Comparison of ENCODE assay signal across 8 cellular contexts in genomic region chr1:152034324-152034653, GRCh38. TPM values are rescaled to one million over a fixed set of nuclear protein-coding genes. Genes with fewer than 3 reads are reported as not detected.
DNase-seq lines count a peak whose midpoint lies in the region; ATAC-seq and TF ChIP-seq lines count a peak whose summit lies in the region.

No MANE protein-coding gene starts in this region.

- H4K20me1 ChIP-seq in IMR-90 (ENCODE audit: insufficient read depth, low read length): peaks cover 27% of the 10 kb centered on the region

- H3K56ac ChIP-seq in IMR-90 (ENCODE audit: extremely low read depth, insufficient read depth, low read length): no peak overlapping the region

- DNase-seq in IMR-90 (no peak), COLO668 (lab: John Stamatoyannopoulos, UW; ENCODE audit: unreplicated experiment) (no peak), dedifferentiated amniotic fluid mesenchymal stem cell (ENCODE audit: extremely low spot score) (no peak), ACHN (no peak), RKO (ENCODE audit: low spot score) (no peak)

- no peak overlapping the region for H2BK20ac ChIP-seq in IMR-90 (ENCODE audit: low read depth, low read length)

- ATAC-seq in GM18907 (IDR thresholded peaks at IDR 0.05; ENCODE audit: unreplicated experiment): peak; percentile 15
- ATAC-seq in IMR-90 (ENCODE audit: low read depth): no peak

- H3K9me3 ChIP-seq in IMR-90 (ENCODE audit: control insufficient read depth, insufficient read depth, low read length) (no peaks in the 10 kb centered on the region), duodenal mucosa (ENCODE audit: control insufficient read depth in 1 of 2, low read length in 2 of 2) (no peaks in the 10 kb centered on the region)

- peaks cover 3% of the 10 kb centered on the region; the same call in 1 of the 2 replicates for H3K9me1 ChIP-seq in IMR-90 (ENCODE audit: insufficient read depth, low read length)

- H3K14ac ChIP-seq in IMR-90 (replicated peaks; ENCODE audit: low read depth, low read length): peak overlapping the region; percentile 1

- no peak overlapping the region; the same call in 1 of the 2 replicates for H3K4ac ChIP-seq in IMR-90 (ENCODE audit: low read depth, low read length)

- H2BK5ac ChIP-seq in IMR-90 (ENCODE audit: low read depth, low read length, poor library complexity, severe bottlenecking): peak overlapping the region; percentile 0

- H2AK5ac ChIP-seq in IMR-90 (ENCODE audit: low read depth, low read length): no peak overlapping the region

- no peak overlapping the region for H3K18ac ChIP-seq in IMR-90 (ENCODE audit: low read depth, low read length)

- no CpG with 5 or more reads among the region's 1 CpG for WGBS in IMR-90 (ENCODE audit: extremely low coverage in 2 of 2, insufficient read length in 1 of 2), 2 experiments

- no peak overlapping the region for H4K91ac ChIP-seq in IMR-90 (ENCODE audit: insufficient read depth, low read depth, low read length)

- no peak overlapping the region for H2BK120ac ChIP-seq in IMR-90 (ENCODE audit: low read depth, low read length)

- no peak overlapping the region for H2AFZ ChIP-seq in IMR-90 (replicated peaks; ENCODE audit: low read length, poor library complexity)

- no peak overlapping the region for H4K5ac ChIP-seq in IMR-90 (ENCODE audit: low read depth, low read length)

- TF ChIP-seq POLR2A in IMR-90 (IDR thresholded peaks at IDR 0.05; ENCODE audit: low read depth, low read length): no peak

- H2AK9ac ChIP-seq in IMR-90 (replicated peaks; ENCODE audit: low read depth, low read length, poor library complexity): peak overlapping the region; percentile 21

- dilution Hi-C loops in IMR-90 (cut with HindIII; ENCODE audit: low sequenced_read_pairs, unreplicated experiment): no loop called here

- in situ Hi-C loops in IMR-90 (cut with MboI; ENCODE audit: low sequenced_read_pairs): no loop called here
- in situ Hi-C loops in ACHN (cut with HindIII; ENCODE audit: low pct_ligation_motif_present, low pct_unique_long_range_greater_than_20kb, low sequenced_read_pairs): no loop called here

- intact Hi-C loops in IMR-90 (cut with micrococcal nuclease): no loop called here

- H4K8ac ChIP-seq in IMR-90 (ENCODE audit: low read depth in 2 of 2, low read length in 2 of 2): no peak overlapping the region

- peak overlapping the region; percentile 96 for H3K4me2 ChIP-seq in IMR-90 (ENCODE audit: low read depth, low read length)

- H3K9ac ChIP-seq in IMR-90 (ENCODE audit: low read depth, low read length): no peak overlapping the region
- H3K9ac ChIP-seq in duodenal mucosa (ENCODE audit: low read depth in 1 of 2, low read length in 2 of 2): peak overlapping the region; percentile 84 to 94
- H3K9ac ChIP-seq in rectal smooth muscle tissue (ENCODE audit: low read length): no peak overlapping the region

- H3K27me3 ChIP-seq in IMR-90 (ENCODE audit: control insufficient read depth, insufficient read depth, low read length) (no peaks in the 10 kb centered on the region), duodenal mucosa (ENCODE audit: control insufficient read depth in 1 of 2, insufficient read depth in 2 of 2, low read length in 2 of 2) (no peaks in the 10 kb centered on the region), rectal smooth muscle tissue (ENCODE audit: control insufficient read depth, insufficient read depth, low read length) (no peaks in the 10 kb centered on the region)

- no peak overlapping the region for H2BK15ac ChIP-seq in IMR-90 (ENCODE audit: low read depth, low read length)

- peak overlapping the region; percentile 77 for H3K4me3 ChIP-seq in IMR-90 (ENCODE audit: insufficient read depth, low read depth, low read length)
- peak overlapping the region; percentile 86 to 89 for H3K4me3 ChIP-seq in duodenal mucosa (ENCODE audit: low read depth in 1 of 2, low read length in 2 of 2)
- peak overlapping the region; percentile 93 for H3K4me3 ChIP-seq in rectal smooth muscle tissue (ENCODE audit: low read length)

- CTCF ChIA-PET in IMR-90 (lab: Yijun Ruan, JAX): interaction anchor here (0.8 to 1.4 kb wide), 4 partner anchors 12 to 43 kb away, joined by 3 to 5 read pairs (median 4); no protein-coding TSS in a partner anchor

- POLR2A ChIA-PET in IMR-90 (lab: Charles Lee; ENCODE audit: unreplicated experiment): interaction anchor here (0.6 to 1.5 kb wide), 2 partner anchors 13 to 1832 kb away, joined by 3 read pairs; no protein-coding TSS in a partner anchor

- H3K36me3 ChIP-seq in IMR-90 (ENCODE audit: control insufficient read depth, insufficient read depth, low read length) (peaks cover 25% of the 10 kb centered on the region), duodenal mucosa (ENCODE audit: control insufficient read depth in 1 of 2, insufficient read depth in 2 of 2, low read length in 2 of 2) (peaks cover 17 to 32% of the 10 kb centered on the region in 2 donors), rectal smooth muscle tissue (ENCODE audit: control insufficient read depth, insufficient read depth, low read length) (peaks cover 18% of the 10 kb centered on the region)

- no TSS peak for BruUV-seq in IMR-90 (replicated peaks; lab: Mats Ljungman, UMichigan)

- H3K79me1 ChIP-seq in IMR-90 (ENCODE audit: low read depth in 1 of 2, low read length in 2 of 2): peaks cover 20 to 33% of the 10 kb centered on the region in 2 experiments

- H3K4me1 ChIP-seq in IMR-90 (ENCODE audit: control insufficient read depth, insufficient read depth, low read length) (peaks cover 10% of the 10 kb centered on the region), duodenal mucosa (ENCODE audit: control insufficient read depth in 1 of 2, insufficient read depth in 2 of 2, low read length in 2 of 2) (peaks cover 28 to 31% of the 10 kb centered on the region in 2 donors), rectal smooth muscle tissue (ENCODE audit: control insufficient read depth, insufficient read depth, low read length) (peaks cover 12% of the 10 kb centered on the region)

- no peak for TF ChIP-seq CTCF in IMR-90 (conservative IDR thresholded peaks at IDR 0.05; ENCODE audit: low read depth, low read length)

- no peak for TF ChIP-seq RAD21 in IMR-90 (IDR thresholded peaks at IDR 0.05; ENCODE audit: low read length)

- no peak overlapping the region for H3K23ac ChIP-seq in IMR-90 (ENCODE audit: low read depth, low read length)

- peak overlapping the region; percentile 97; the same call in 1 of the 2 replicates for H3K27ac ChIP-seq in IMR-90 (ENCODE audit: insufficient read depth, low read length)
- peak overlapping the region; percentile 35 for H3K27ac ChIP-seq in duodenal mucosa (ENCODE audit: low read depth, low read length)
- peak overlapping the region; percentile 13 for H3K27ac ChIP-seq in rectal smooth muscle tissue (ENCODE audit: low read depth, low read length)

TF ChIP-seq in IMR-90, 13 proteins besides CTCF, POLR2A, EP300 and RAD21:
- TF ChIP-seq MAZ (IDR thresholded peaks at IDR 0.05; ENCODE audit: borderline replicate concordance, low read depth, low read length): no peak
- TF ChIP-seq BHLHE40 (IDR thresholded peaks at IDR 0.05; ENCODE audit: low read depth, low read length): no peak

RNA-seq across cellular contexts. Expression of gene S100A11, which starts 2.5 kb away (rescaled TPM):
- total RNA-seq in IMR-90 (2012; rRNA removed): 117 and 167 TPM in 2 replicates
- 1,354 and 1,402 TPM in 2 replicates for polyA plus RNA-seq in IMR-90 (2012; rRNA removed)
- polyA plus RNA-seq in IMR-90 (2012; cell fraction: cytosol; rRNA removed): 1,239 and 1,683 TPM in 2 replicates
- polyA plus RNA-seq in IMR-90 (2012; cell fraction: nucleus; rRNA removed; ENCODE audit: low replicate concordance): 148 and 260 TPM in 2 replicates

RNA-seq across cellular contexts. Expression of gene S100A10, which starts 40.6 kb away (rescaled TPM):
- 77.2 and 86.0 TPM in 2 replicates for total RNA-seq in IMR-90 (2012; rRNA removed)
- 223 and 277 TPM in 2 replicates for polyA plus RNA-seq in IMR-90 (2012; rRNA removed)
- polyA plus RNA-seq in IMR-90 (2012; cell fraction: cytosol; rRNA removed): 119 and 149 TPM in 2 replicates
- polyA plus RNA-seq in IMR-90 (2012; cell fraction: nucleus; rRNA removed; ENCODE audit: low replicate concordance): 18.1 and 82.0 TPM in 2 replicates

RNA-seq across cellular contexts. Expression of gene TCHHL1, which starts 54.6 kb away (rescaled TPM):
- not detected in 2 replicates for total RNA-seq in IMR-90 (2012; rRNA removed)
- not detected in 2 replicates for polyA plus RNA-seq in IMR-90 (2012; rRNA removed)
- not detected in 2 replicates for polyA plus RNA-seq in IMR-90 (2012; cell fraction: cytosol; rRNA removed)
- polyA plus RNA-seq in IMR-90 (2012; cell fraction: nucleus; rRNA removed; ENCODE audit: low replicate concordance): not detected in 2 replicates

Comparison
In these comparisons a context has a peak if more than half of its experiments do, and no peak if none do; other contexts are left out.
1. H3K27ac ChIP-seq: peak in every context shown above with its lines; median percentile 97 in IMR-90; 35 in duodenal mucosa; 13 in rectal smooth muscle tissue.
2. H3K9ac ChIP-seq: peak in duodenal mucosa (2 of 2); none in IMR-90 (single experiment) and rectal smooth muscle tissue (single experiment).
3. Peak in every context shown above with its lines, with median percentiles within 50 percentile points of each other: H3K4me3 ChIP-seq.